ENCODE assay signal across 20 cellular contexts in the genomic region with DNA sequence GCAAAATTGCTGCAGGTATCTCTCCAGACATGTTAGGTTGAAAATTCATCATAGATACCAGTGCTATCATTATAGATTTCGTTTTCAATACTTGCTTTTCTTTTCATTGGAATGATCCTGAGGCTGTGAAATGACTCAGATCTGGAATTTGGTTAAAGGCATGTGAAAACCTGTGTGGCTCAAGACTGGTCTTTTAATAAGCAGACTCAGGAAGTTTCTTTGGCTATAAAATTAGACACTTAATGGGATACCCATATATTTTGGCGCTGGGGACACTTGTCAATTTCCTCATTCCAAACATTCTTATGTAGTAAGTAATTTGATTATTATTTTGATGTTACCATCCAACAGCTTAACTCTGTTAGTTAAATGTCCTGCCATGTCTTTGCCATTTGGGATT.
"Had no signal": no experiment of that assay in that cellular context is flagged by ENCODE, and none has a peak within 500 bp of the region (broad histone marks: within the 10 kb centered on the region; RNA-seq: fewer than 3 reads in every experiment).

No MANE protein-coding gene starts in this region.

- H3K9me3 ChIP-seq: testis, tibial nerve, upper lobe of right lung had no signal

- H3K27ac ChIP-seq: spleen, testis, tibial nerve, upper lobe of right lung had no signal

- ATAC-seq: effector memory CD8-positive, alpha-beta T cell; left lobe of liver; mucosa of descending colon; naive thymus-derived CD8-positive, alpha-beta T cell; sciatic nerve; stimulated activated naive B cell treated with anti-CD40 and anti-IgM and Interleukin-4, amounts not matched to agents 10 μg/mL and 1 μg/mL and 100 μg/mL, for 72 hours; stimulated activated naive CD8-positive, alpha-beta T cell treated with anti-CD3 and anti-CD28 coated beads, Interleukin-15, amount 100 ng/mL, for 72 hours; upper lobe of right lung had no signal

- H3K4me1 ChIP-seq: spleen, testis, tibial nerve, upper lobe of right lung had no signal

- FAIRE-seq: colon had no signal

- H3K27me3 ChIP-seq: spleen, testis, tibial nerve, upper lobe of right lung had no signal

- H3K36me3 ChIP-seq: spleen, tibial nerve, upper lobe of right lung had no signal

- DNase-seq: effector memory CD8-positive, alpha-beta T cell; erythroblast; foreskin melanocyte; head of caudate nucleus; hippocampal formation; mucosa of descending colon; naive thymus-derived CD8-positive, alpha-beta T cell; posterior cingulate gyrus; spleen; stimulated activated CD4-positive, alpha-beta T cell treated with anti-CD3 and anti-CD28 coated beads, Interleukin-15, amount 100 ng/mL, for 24 hours; stimulated activated CD4-positive, alpha-beta T cell treated with anti-CD3 and anti-CD28 coated beads, Interleukin-1b, Interleukin-23, amount 100 ng/mL, for 48 hours; stimulated activated CD4-positive, alpha-beta T cell treated with anti-CD3 and anti-CD28 coated beads, Interleukin-4, amount 100 ng/mL, for 24 hours; stimulated activated naive B cell treated with anti-CD40 and anti-IgM and Interleukin-4, amounts not matched to agents 10 μg/mL and 1 μg/mL and 100 μg/mL, for 72 hours; stimulated activated naive CD8-positive, alpha-beta T cell treated with anti-CD3 and anti-CD28 coated beads, Interleukin-15, amount 100 ng/mL, for 72 hours; testis; upper lobe of right lung had no signal

- H3K4me3 ChIP-seq: mucosa of descending colon, spleen, testis, tibial nerve, upper lobe of right lung had no signal
